ENCODE assay signal across 1 cellular context in the genomic region with DNA sequence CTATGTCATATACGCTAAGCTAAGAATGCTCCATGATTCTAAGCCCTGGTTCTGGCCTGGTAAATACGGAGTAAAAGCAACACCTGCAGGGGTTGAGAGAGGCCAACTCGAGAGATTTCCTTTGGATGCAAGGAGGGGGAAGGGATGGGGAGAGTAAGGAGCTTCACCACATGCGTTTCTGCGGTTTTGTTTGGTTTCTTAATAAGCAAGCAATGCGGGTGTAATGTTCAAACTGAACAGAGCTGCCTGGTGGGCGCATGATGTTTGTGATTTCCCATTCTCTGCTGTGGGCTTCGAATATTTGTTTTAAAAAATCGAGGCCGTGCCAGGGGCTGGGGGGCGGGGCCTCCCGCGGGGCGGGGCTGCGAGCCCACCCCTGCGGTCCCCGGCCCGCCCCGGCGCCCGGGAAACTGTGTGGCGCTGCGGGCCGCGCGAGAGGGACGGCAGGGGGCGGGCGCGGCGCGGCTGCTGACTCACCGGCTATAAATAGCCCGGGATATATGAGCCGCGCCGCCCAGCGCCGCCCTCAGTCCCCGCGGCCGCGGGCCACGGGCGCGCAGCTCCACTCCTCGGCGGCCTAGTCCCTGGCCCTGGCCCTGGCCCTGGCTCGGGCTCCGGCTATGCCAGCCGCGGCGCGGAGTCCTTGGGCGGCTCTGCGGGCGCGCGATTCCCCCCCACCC.
A peak's percentile ranks its signal among the peaks of the same experiment; 100 is the strongest.
TF ChIP-seq lines count a peak whose summit lies in the region.

No MANE protein-coding gene starts in this region.

TF ChIP-seq in GM12878, 131 proteins besides CTCF, POLR2A, EP300 and RAD21 (continues in another document):
- TF ChIP-seq, protein P1, sequence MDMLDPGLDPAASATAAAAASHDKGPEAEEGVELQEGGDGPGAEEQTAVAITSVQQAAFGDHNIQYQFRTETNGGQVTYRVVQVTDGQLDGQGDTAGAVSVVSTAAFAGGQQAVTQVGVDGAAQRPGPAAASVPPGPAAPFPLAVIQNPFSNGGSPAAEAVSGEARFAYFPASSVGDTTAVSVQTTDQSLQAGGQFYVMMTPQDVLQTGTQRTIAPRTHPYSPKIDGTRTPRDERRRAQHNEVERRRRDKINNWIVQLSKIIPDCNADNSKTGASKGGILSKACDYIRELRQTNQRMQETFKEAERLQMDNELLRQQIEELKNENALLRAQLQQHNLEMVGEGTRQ (IDR thresholded peaks at IDR 0.05; ENCODE audit: borderline replicate concordance, low read depth, low read length), result no peak
- TF ChIP-seq MTA3 (IDR thresholded peaks at IDR 0.05; ENCODE audit: borderline replicate concordance, low read length), result no peak
- TF ChIP-seq, protein P2, sequence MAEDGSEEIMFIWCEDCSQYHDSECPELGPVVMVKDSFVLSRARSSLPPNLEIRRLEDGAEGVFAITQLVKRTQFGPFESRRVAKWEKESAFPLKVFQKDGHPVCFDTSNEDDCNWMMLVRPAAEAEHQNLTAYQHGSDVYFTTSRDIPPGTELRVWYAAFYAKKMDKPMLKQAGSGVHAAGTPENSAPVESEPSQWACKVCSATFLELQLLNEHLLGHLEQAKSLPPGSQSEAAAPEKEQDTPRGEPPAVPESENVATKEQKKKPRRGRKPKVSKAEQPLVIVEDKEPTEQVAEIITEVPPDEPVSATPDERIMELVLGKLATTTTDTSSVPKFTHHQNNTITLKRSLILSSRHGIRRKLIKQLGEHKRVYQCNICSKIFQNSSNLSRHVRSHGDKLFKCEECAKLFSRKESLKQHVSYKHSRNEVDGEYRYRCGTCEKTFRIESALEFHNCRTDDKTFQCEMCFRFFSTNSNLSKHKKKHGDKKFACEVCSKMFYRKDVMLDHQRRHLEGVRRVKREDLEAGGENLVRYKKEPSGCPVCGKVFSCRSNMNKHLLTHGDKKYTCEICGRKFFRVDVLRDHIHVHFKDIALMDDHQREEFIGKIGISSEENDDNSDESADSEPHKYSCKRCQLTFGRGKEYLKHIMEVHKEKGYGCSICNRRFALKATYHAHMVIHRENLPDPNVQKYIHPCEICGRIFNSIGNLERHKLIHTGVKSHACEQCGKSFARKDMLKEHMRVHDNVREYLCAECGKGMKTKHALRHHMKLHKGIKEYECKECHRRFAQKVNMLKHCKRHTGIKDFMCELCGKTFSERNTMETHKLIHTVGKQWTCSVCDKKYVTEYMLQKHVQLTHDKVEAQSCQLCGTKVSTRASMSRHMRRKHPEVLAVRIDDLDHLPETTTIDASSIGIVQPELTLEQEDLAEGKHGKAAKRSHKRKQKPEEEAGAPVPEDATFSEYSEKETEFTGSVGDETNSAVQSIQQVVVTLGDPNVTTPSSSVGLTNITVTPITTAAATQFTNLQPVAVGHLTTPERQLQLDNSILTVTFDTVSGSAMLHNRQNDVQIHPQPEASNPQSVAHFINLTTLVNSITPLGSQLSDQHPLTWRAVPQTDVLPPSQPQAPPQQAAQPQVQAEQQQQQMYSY (CRISPR knock-in tag; IDR thresholded peaks at IDR 0.05), result 0 out of 2 replicates have a peak, but pooled peaks have one; percentile 63
- TF ChIP-seq EZH2 (IDR thresholded peaks at IDR 0.05; ENCODE audit: borderline replicate concordance, control insufficient read depth, low read depth, low read length), result no peak
- no peak for TF ChIP-seq BMI1 (IDR thresholded peaks at IDR 0.05; ENCODE audit: borderline replicate concordance)
- TF ChIP-seq RELA (IDR thresholded peaks at IDR 0.05; ENCODE audit: borderline replicate concordance, partially characterized antibody), result no peak
- TF ChIP-seq, protein P3, sequence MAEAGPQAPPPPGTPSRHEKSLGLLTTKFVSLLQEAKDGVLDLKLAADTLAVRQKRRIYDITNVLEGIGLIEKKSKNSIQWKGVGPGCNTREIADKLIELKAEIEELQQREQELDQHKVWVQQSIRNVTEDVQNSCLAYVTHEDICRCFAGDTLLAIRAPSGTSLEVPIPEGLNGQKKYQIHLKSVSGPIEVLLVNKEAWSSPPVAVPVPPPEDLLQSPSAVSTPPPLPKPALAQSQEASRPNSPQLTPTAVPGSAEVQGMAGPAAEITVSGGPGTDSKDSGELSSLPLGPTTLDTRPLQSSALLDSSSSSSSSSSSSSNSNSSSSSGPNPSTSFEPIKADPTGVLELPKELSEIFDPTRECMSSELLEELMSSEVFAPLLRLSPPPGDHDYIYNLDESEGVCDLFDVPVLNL (IDR thresholded peaks at IDR 0.05; ENCODE audit: low read depth, low read length), result 0 out of 2 replicates have a peak, but pooled peaks have one; percentile 11
- TF ChIP-seq JUNB (IDR thresholded peaks at IDR 0.05), result no peak
- peak; percentile 81 for TF ChIP-seq ZSCAN29 (IDR thresholded peaks at IDR 0.05)
- no peak for TF ChIP-seq KDM1A (IDR thresholded peaks at IDR 0.05; ENCODE audit: borderline replicate concordance)
- no peak for TF ChIP-seq FOS (IDR thresholded peaks at IDR 0.05; ENCODE audit: borderline replicate concordance, extremely low read depth, insufficient read length)
- no peak for TF ChIP-seq ZNF274 (IDR thresholded peaks at IDR 0.05; ENCODE audit: insufficient read depth, insufficient read length)
- TF ChIP-seq, protein P4, sequence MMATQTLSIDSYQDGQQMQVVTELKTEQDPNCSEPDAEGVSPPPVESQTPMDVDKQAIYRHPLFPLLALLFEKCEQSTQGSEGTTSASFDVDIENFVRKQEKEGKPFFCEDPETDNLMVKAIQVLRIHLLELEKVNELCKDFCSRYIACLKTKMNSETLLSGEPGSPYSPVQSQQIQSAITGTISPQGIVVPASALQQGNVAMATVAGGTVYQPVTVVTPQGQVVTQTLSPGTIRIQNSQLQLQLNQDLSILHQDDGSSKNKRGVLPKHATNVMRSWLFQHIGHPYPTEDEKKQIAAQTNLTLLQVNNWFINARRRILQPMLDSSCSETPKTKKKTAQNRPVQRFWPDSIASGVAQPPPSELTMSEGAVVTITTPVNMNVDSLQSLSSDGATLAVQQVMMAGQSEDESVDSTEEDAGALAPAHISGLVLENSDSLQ (IDR thresholded peaks at IDR 0.05), result no peak
- no peak for TF ChIP-seq NBN (IDR thresholded peaks at IDR 0.05)
- peak; percentile 99 for TF ChIP-seq POU2F2 (IDR thresholded peaks at IDR 0.05; ENCODE audit: borderline replicate concordance, low read depth, low read length)
- TF ChIP-seq RUNX3 (IDR thresholded peaks at IDR 0.05; ENCODE audit: low read length), result peak; percentile 84
- TF ChIP-seq NFIC (IDR thresholded peaks at IDR 0.05; ENCODE audit: low read depth, low read length), result no peak
- peak; percentile 89 for TF ChIP-seq DPF2 (IDR thresholded peaks at IDR 0.05)
- no peak for TF ChIP-seq SIX5 (IDR thresholded peaks at IDR 0.05; ENCODE audit: low read depth, low read length, severe bottlenecking)
- TF ChIP-seq, protein P5, sequence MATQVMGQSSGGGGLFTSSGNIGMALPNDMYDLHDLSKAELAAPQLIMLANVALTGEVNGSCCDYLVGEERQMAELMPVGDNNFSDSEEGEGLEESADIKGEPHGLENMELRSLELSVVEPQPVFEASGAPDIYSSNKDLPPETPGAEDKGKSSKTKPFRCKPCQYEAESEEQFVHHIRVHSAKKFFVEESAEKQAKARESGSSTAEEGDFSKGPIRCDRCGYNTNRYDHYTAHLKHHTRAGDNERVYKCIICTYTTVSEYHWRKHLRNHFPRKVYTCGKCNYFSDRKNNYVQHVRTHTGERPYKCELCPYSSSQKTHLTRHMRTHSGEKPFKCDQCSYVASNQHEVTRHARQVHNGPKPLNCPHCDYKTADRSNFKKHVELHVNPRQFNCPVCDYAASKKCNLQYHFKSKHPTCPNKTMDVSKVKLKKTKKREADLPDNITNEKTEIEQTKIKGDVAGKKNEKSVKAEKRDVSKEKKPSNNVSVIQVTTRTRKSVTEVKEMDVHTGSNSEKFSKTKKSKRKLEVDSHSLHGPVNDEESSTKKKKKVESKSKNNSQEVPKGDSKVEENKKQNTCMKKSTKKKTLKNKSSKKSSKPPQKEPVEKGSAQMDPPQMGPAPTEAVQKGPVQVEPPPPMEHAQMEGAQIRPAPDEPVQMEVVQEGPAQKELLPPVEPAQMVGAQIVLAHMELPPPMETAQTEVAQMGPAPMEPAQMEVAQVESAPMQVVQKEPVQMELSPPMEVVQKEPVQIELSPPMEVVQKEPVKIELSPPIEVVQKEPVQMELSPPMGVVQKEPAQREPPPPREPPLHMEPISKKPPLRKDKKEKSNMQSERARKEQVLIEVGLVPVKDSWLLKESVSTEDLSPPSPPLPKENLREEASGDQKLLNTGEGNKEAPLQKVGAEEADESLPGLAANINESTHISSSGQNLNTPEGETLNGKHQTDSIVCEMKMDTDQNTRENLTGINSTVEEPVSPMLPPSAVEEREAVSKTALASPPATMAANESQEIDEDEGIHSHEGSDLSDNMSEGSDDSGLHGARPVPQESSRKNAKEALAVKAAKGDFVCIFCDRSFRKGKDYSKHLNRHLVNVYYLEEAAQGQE (IDR thresholded peaks at IDR 0.05; ENCODE audit: low read depth, low read length), result 0 out of 2 replicates have a peak, but pooled peaks have one; percentile 26
- no peak for TF ChIP-seq PBX3 (IDR thresholded peaks at IDR 0.05; ENCODE audit: insufficient replicate concordance, low read depth, low read length)
- TF ChIP-seq, protein P6, sequence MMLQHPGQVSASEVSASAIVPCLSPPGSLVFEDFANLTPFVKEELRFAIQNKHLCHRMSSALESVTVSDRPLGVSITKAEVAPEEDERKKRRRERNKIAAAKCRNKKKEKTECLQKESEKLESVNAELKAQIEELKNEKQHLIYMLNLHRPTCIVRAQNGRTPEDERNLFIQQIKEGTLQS (IDR thresholded peaks at IDR 0.05; ENCODE audit: borderline replicate concordance, extremely low read depth, low read depth, low read length), result 0 out of 2 replicates have a peak, but pooled peaks have one; percentile 22
- no peak for TF ChIP-seq WRNIP1 (IDR thresholded peaks at IDR 0.05; ENCODE audit: borderline replicate concordance, low read depth, low read length)
- TF ChIP-seq HDGF (IDR thresholded peaks at IDR 0.05), result no peak
- no peak for TF ChIP-seq MAX (IDR thresholded peaks at IDR 0.05; ENCODE audit: low read depth, low read length)
- TF ChIP-seq ESRRA (IDR thresholded peaks at IDR 0.05; ENCODE audit: low read length), result peak; percentile 74; the same call in 1 of the 2 replicates
- TF ChIP-seq ZNF24 (IDR thresholded peaks at IDR 0.05), result peak; percentile 68; the same call in 1 of the 2 replicates
- TF ChIP-seq STAT3 (IDR thresholded peaks at IDR 0.05; ENCODE audit: low read depth, low read length), result no peak
- TF ChIP-seq CEBPB (IDR thresholded peaks at IDR 0.05; ENCODE audit: borderline replicate concordance in 1 of 2, low read depth in 2 of 2, low read length in 2 of 2), result no peak
- peak; percentile 84 for TF ChIP-seq MXI1 (IDR thresholded peaks at IDR 0.05; ENCODE audit: low read depth, low read length)
- no peak for TF ChIP-seq EED (IDR thresholded peaks at IDR 0.05; ENCODE audit: low read depth)
- TF ChIP-seq ZBED1 (IDR thresholded peaks at IDR 0.05; ENCODE audit: borderline replicate concordance), result peak; percentile 74; the same call in 1 of the 2 replicates
- peak; percentile 56; the same call in 1 of the 2 replicates for TF ChIP-seq HCFC1 (IDR thresholded peaks at IDR 0.05; ENCODE audit: low read length)
- TF ChIP-seq YY1 (IDR thresholded peaks at IDR 0.05; ENCODE audit: low read depth, low read length), result peak; percentile 78
- TF ChIP-seq SP1 (IDR thresholded peaks at IDR 0.05; ENCODE audit: low read depth, low read length), result peak; percentile 12
- TF ChIP-seq SMAD1 (IDR thresholded peaks at IDR 0.05; ENCODE audit: low read depth, partially characterized antibody), result no peak
- TF ChIP-seq MEF2B (IDR thresholded peaks at IDR 0.05; ENCODE audit: partially characterized antibody, poor library complexity, severe bottlenecking), result no peak
- TF ChIP-seq RCOR1 (conservative IDR thresholded peaks at IDR 0.05; ENCODE audit: low read depth, low read length), result no peak
- no peak for TF ChIP-seq MYC (IDR thresholded peaks at IDR 0.05; ENCODE audit: insufficient read depth, insufficient read length, insufficient replicate concordance, low read length, severe bottlenecking)
- TF ChIP-seq MEF2A (IDR thresholded peaks at IDR 0.05; ENCODE audit: insufficient read depth, low read depth, low read length), result peak; percentile 93
- TF ChIP-seq CHD4 (IDR thresholded peaks at IDR 0.05), result no peak
- no peak for TF ChIP-seq FOXK2 (IDR thresholded peaks at IDR 0.05)
- peak; percentile 90 for TF ChIP-seq LARP7 (IDR thresholded peaks at IDR 0.05)
- no peak for TF ChIP-seq STAT1 (conservative IDR thresholded peaks at IDR 0.05)
- peak; percentile 52; the same call in 1 of the 2 replicates for TF ChIP-seq NR2C1 (IDR thresholded peaks at IDR 0.05)
- no peak for TF ChIP-seq SMC3 (IDR thresholded peaks at IDR 0.05; ENCODE audit: borderline replicate concordance, low read length)
- no peak for TF ChIP-seq KAT2A (conservative IDR thresholded peaks at IDR 0.05; ENCODE audit: control insufficient read depth, low read depth, low read length)
- no peak for TF ChIP-seq ZNF622 (IDR thresholded peaks at IDR 0.05)
- peak; percentile 98 for TF ChIP-seq BACH1 (IDR thresholded peaks at IDR 0.05; ENCODE audit: borderline replicate concordance)
- no peak for TF ChIP-seq MYB (IDR thresholded peaks at IDR 0.05; ENCODE audit: borderline replicate concordance, low read depth, low read length)
- TF ChIP-seq ZNF207 (IDR thresholded peaks at IDR 0.05; ENCODE audit: borderline replicate concordance), result no peak
